ENCODE assay signal across 22 cellular contexts in the genomic region with DNA sequence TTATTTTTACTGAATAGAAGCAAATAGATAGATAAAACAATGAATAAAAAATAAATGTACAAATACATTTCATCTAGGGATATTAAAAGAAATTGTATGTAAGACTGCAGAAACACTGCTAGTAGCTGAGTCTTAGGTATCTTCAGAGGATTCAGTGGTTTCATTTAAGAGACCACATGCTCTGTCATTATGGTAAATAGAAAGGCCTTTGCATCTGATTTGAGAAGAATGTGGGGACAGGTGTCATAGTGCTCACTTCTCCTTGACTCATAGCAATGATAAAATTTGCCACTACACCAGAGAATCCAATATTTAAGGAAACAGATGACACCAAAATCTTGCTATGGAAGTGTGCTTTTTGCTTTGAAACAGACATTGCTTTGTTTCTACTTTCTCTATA. TPM values are rescaled to one million over a fixed set of nuclear protein-coding genes. Genes with fewer than 3 reads are reported as not detected.
DNase-seq lines count a peak whose midpoint lies in the region; ATAC-seq lines count a peak whose summit lies in the region.
"Had no signal": no experiment of that assay in that cellular context is flagged by ENCODE, and none has a peak within 500 bp of the region (broad histone marks: within the 10 kb centered on the region; RNA-seq: fewer than 3 reads in every experiment).

No MANE protein-coding gene starts in this region.

- no peak overlapping the region for H3K27ac Mint-ChIP-seq in stimulated activated naive CD8-positive, alpha-beta T cell treated with anti-CD3 and anti-CD28 coated beads, Interleukin-15, amount 100 ng/mL, for 72 hours
- H3K27ac Mint-ChIP-seq: CD8-positive, alpha-beta T cell; IgD-negative memory B cell had no signal

- peaks cover 4% of the 10 kb centered on the region for H3K4me1 Mint-ChIP-seq in stimulated activated naive CD8-positive, alpha-beta T cell treated with anti-CD3 and anti-CD28 coated beads, Interleukin-15, amount 100 ng/mL, for 72 hours

- intact Hi-C loops in posterior vena cava (cut with DNase I): no loop called here
- intact Hi-C loops in head of caudate nucleus (cut with DNase I): no loop called here

- H3K4me3 Mint-ChIP-seq in stimulated activated naive CD8-positive, alpha-beta T cell treated with anti-CD3 and anti-CD28 coated beads, Interleukin-15, amount 100 ng/mL, for 72 hours: no peak overlapping the region
- H3K4me3 Mint-ChIP-seq: CD8-positive, alpha-beta T cell had no signal

- peak; percentile 83 for ATAC-seq in stimulated activated naive CD8-positive, alpha-beta T cell treated with anti-CD3 and anti-CD28 coated beads, Interleukin-15, amount 100 ng/mL, for 72 hours
- ATAC-seq in stimulated activated naive CD8-positive, alpha-beta T cell treated with anti-CD3 and anti-CD28 coated beads, Interleukin-15, Interleukin-2, amounts not matched to agents 100 U/mL and 50 U/mL, for 24 hours: no peak
- ATAC-seq in HG02678 (IDR thresholded peaks at IDR 0.05; ENCODE audit: unreplicated experiment) (peak; percentile 62), HG03565 (IDR thresholded peaks at IDR 0.05; ENCODE audit: unreplicated experiment) (peak; percentile 76), HG03520 (IDR thresholded peaks at IDR 0.05; ENCODE audit: unreplicated experiment) (no peak)
- ATAC-seq: CD8-positive, alpha-beta T cell; esophagus mucosa; Right ventricle myocardium inferior had no signal

- DNase-seq in stimulated activated naive CD8-positive, alpha-beta T cell treated with anti-CD3 and anti-CD28 coated beads, Interleukin-15, amount 100 ng/mL, for 72 hours: no peak
- DNase-seq in stimulated activated naive CD8-positive, alpha-beta T cell treated with anti-CD3 and anti-CD28 coated beads, Interleukin-15, Interleukin-2, amounts not matched to agents 100 U/mL and 50 U/mL, for 24 hours: no peak
- DNase-seq in posterior vena cava (ENCODE audit: low spot score) (no peak), head of caudate nucleus (no peak)
- no peak for DNase-seq in stimulated activated CD4-positive, alpha-beta T cell treated with anti-CD3 and anti-CD28 coated beads, Interleukin-4, amount 100 ng/mL, for 24 hours
- DNase-seq: activated CD4-positive, alpha-beta T cell treated with anti-CD3 and anti-CD28 coated beads, Interleukin-2, amount 50 U/mL, for 48 hours; activated effector memory CD4-positive, alpha-beta T cell treated with anti-CD3 and anti-CD28 coated beads, Interleukin-2, amount 50 U/mL, for 16 hours; CD8-positive, alpha-beta T cell; hypothalamus; NCI-H1436 treated with DMSO at 0.1 percent for 48 hours; NCI-H69; T-helper 9 cell; testis had no signal

- H3K27me3 Mint-ChIP-seq in stimulated activated naive CD8-positive, alpha-beta T cell treated with anti-CD3 and anti-CD28 coated beads, Interleukin-15, amount 100 ng/mL, for 72 hours: no peaks in the 10 kb centered on the region
- H3K27me3 Mint-ChIP-seq: IgD-negative memory B cell had no signal

- H3K9me3 Mint-ChIP-seq in stimulated activated naive CD8-positive, alpha-beta T cell treated with anti-CD3 and anti-CD28 coated beads, Interleukin-15, amount 100 ng/mL, for 72 hours: no peaks in the 10 kb centered on the region

RNA-seq across cellular contexts. Expression of gene PPP1R2C, which starts 59.8 kb away (rescaled TPM):
- not detected for total RNA-seq in posterior vena cava
- total RNA-seq: A673; CD8-positive, alpha-beta T cell; esophagus mucosa; H1; myocyte; Right ventricle myocardium inferior had no signal

Comparison
In these comparisons a context has a peak if more than half of its experiments do, and no peak if none do; other contexts are left out.
1. ATAC-seq: peak in stimulated activated naive CD8-positive, alpha-beta T cell treated with anti-CD3 and anti-CD28 coated beads, Interleukin-15, amount 100 ng/mL, for 72 hours (single experiment), HG02678 (single experiment) and HG03565 (single experiment); none in stimulated activated naive CD8-positive, alpha-beta T cell treated with anti-CD3 and anti-CD28 coated beads, Interleukin-15, Interleukin-2, amounts not matched to agents 100 U/mL and 50 U/mL, for 24 hours (single experiment) and HG03520 (single experiment).